In the genomic region with DNA sequence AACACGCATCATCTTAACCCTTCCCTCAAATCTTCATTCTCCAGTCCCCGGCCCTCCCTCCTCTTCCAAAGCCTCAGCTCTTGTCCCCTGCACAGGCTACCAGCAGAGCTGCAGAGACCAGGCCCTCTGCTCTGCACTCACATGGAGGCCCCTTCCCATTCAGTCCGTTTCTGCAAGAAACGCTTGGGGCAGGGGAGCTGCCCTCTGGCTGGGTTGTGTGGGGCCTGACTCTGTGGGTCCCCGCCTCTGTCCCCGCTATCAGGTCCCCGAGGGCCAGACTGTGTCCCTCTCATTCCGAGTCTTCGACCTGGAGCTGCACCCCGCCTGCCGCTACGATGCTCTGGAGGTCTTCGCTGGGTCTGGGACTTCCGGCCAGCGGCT, we compare ENCODE assay signal across 8 cellular contexts. TPM values are rescaled to one million over a fixed set of nuclear protein-coding genes. Genes with fewer than 3 reads are reported as not detected.
DNase-seq lines count a peak whose midpoint lies in the region; ATAC-seq and TF ChIP-seq lines count a peak whose summit lies in the region.

No MANE protein-coding gene starts in this region.

- H3K4me3 Mint-ChIP-seq in natural killer cell treated with Interleukin-12 subunit alpha and Interleukin-12 subunit beta and Interleukin-15 and Interleukin-18, amount 100 ng/mL, for 72 hours: peak overlapping the region; percentile 86

- no peaks in the 10 kb centered on the region for H3K36me3 ChIP-seq in MM.1S (replicated peaks; ENCODE audit: insufficient read depth, low read length)

- peak overlapping the region; percentile 63 for H2AFZ ChIP-seq in MM.1S (ENCODE audit: low read length)

- H3K4me1 Mint-ChIP-seq in natural killer cell treated with Interleukin-12 subunit alpha and Interleukin-12 subunit beta and Interleukin-15 and Interleukin-18, amount 100 ng/mL, for 72 hours (ENCODE audit: low read depth in 2 of 2): peaks cover 7 to 21% of the 10 kb centered on the region in 2 donors

- no peaks in the 10 kb centered on the region for H3K9me3 Mint-ChIP-seq in natural killer cell treated with Interleukin-12 subunit alpha and Interleukin-12 subunit beta and Interleukin-15 and Interleukin-18, amount 100 ng/mL, for 72 hours

- no peaks in the 10 kb centered on the region for H3K79me2 ChIP-seq in MM.1S (ENCODE audit: low read length)

- peak overlapping the region; percentile 99 for H3K4me2 ChIP-seq in MM.1S (ENCODE audit: low read depth, low read length)

- no peaks in the 10 kb centered on the region for H3K36me3 Mint-ChIP-seq in natural killer cell treated with Interleukin-12 subunit alpha and Interleukin-12 subunit beta and Interleukin-15 and Interleukin-18, amount 100 ng/mL, for 72 hours

- H3K27me3 ChIP-seq in MM.1S (replicated peaks; ENCODE audit: insufficient read depth, low read length): peaks cover 82% of the 10 kb centered on the region

- no peak for TF ChIP-seq POLR2A in GM18505 (IDR thresholded peaks at IDR 0.05; ENCODE audit: borderline replicate concordance, extremely low read depth, insufficient read depth, insufficient read length)

- no peak for TF ChIP-seq CTCF in MM.1S (IDR thresholded peaks at IDR 0.05; ENCODE audit: low read length)
- no peak for TF ChIP-seq CTCF in choroid plexus epithelial cell (conservative IDR thresholded peaks at IDR 0.05; ENCODE audit: low read depth, low read length)

- no peaks in the 10 kb centered on the region for H3F3A ChIP-seq in MM.1S (ENCODE audit: insufficient read depth, low read length)

- ATAC-seq in natural killer cell treated with Interleukin-12 subunit alpha and Interleukin-12 subunit beta and Interleukin-15 and Interleukin-18, amount 100 ng/mL, for 72 hours: no peak
- ATAC-seq in GM18505 (IDR thresholded peaks at IDR 0.05; ENCODE audit: unreplicated experiment) (no peak), HG03108 (IDR thresholded peaks at IDR 0.05; ENCODE audit: unreplicated experiment) (no peak)

- H3K27me3 Mint-ChIP-seq in natural killer cell treated with Interleukin-12 subunit alpha and Interleukin-12 subunit beta and Interleukin-15 and Interleukin-18, amount 100 ng/mL, for 72 hours: no peaks in the 10 kb centered on the region

- no peaks in the 10 kb centered on the region for H3K9me2 ChIP-seq in MM.1S (replicated peaks; ENCODE audit: insufficient read depth, low read length)

- no peak overlapping the region for H3K27ac ChIP-seq in MM.1S (ENCODE audit: low read length)

- DNase-seq in GM03348 (ENCODE audit: low spot score): peak; percentile 35
- DNase-seq in MM.1S: no peak
- DNase-seq in choroid plexus epithelial cell (ENCODE audit: low read depth): peak; percentile 34
- DNase-seq in natural killer cell treated with Interleukin-12 subunit alpha and Interleukin-12 subunit beta and Interleukin-15 and Interleukin-18, amount 100 ng/mL, for 72 hours (ENCODE audit: low spot score): no peak
- no peak for DNase-seq in NCI-H1105 (lab: John Stamatoyannopoulos, UW)
- no peak for DNase-seq in NCI-H2081 (lab: John Stamatoyannopoulos, UW)

- H3K4me1 ChIP-seq in MM.1S (ENCODE audit: low read length): no peaks in the 10 kb centered on the region; the same call in 1 of the 2 replicates

- peak overlapping the region; percentile 42; the same call in 1 of the 2 replicates for H3K4me3 ChIP-seq in MM.1S (ENCODE audit: low read length)
- peak overlapping the region; percentile 63 for H3K4me3 ChIP-seq in choroid plexus epithelial cell (ENCODE audit: low read depth, low read length)

- H3K9ac ChIP-seq in MM.1S (ENCODE audit: low read length): no peak overlapping the region

- H3K27ac Mint-ChIP-seq in natural killer cell treated with Interleukin-12 subunit alpha and Interleukin-12 subunit beta and Interleukin-15 and Interleukin-18, amount 100 ng/mL, for 72 hours: peak overlapping the region; percentile 63 to 77

- H4K20me1 ChIP-seq in MM.1S (ENCODE audit: insufficient read depth, low read length): no peaks in the 10 kb centered on the region

- no peaks in the 10 kb centered on the region for H3K9me3 ChIP-seq in MM.1S (replicated peaks; ENCODE audit: insufficient read depth, low read length)

RNA-seq across cellular contexts. Expression of gene PCOLCE, which starts 1.5 kb away (rescaled TPM):
- 1 to 10 TPM; 5.4 to 5.6 TPM for total RNA-seq in natural killer cell treated with Interleukin-12 subunit alpha and Interleukin-12 subunit beta and Interleukin-15 and Interleukin-18, amount 100 ng/mL, for 72 hours

RNA-seq across cellular contexts. Expression of gene MOSPD3, which starts 8.7 kb away (rescaled TPM):
- total RNA-seq in natural killer cell treated with Interleukin-12 subunit alpha and Interleukin-12 subunit beta and Interleukin-15 and Interleukin-18, amount 100 ng/mL, for 72 hours: 10 to 100 TPM; 17.6 to 19.2 TPM

RNA-seq across cellular contexts. Expression of gene FBXO24, which starts 17.6 kb away (rescaled TPM):
- under 1 TPM in 1 of 2 donors, not detected in 1; 0.21 TPM for total RNA-seq in natural killer cell treated with Interleukin-12 subunit alpha and Interleukin-12 subunit beta and Interleukin-15 and Interleukin-18, amount 100 ng/mL, for 72 hours

RNA-seq across cellular contexts. Expression of gene LRCH4, which starts 17.8 kb away (rescaled TPM):
- total RNA-seq in natural killer cell treated with Interleukin-12 subunit alpha and Interleukin-12 subunit beta and Interleukin-15 and Interleukin-18, amount 100 ng/mL, for 72 hours: 100 to 1,000 TPM; 125 to 150 TPM

RNA-seq across cellular contexts. Expression of gene SAP25, which starts 30.0 kb away (rescaled TPM):
- total RNA-seq in natural killer cell treated with Interleukin-12 subunit alpha and Interleukin-12 subunit beta and Interleukin-15 and Interleukin-18, amount 100 ng/mL, for 72 hours: 10 to 100 TPM; 10.1 to 25.2 TPM

Comparison
In these comparisons a context has a peak if more than half of its experiments do, and no peak if none do; other contexts are left out.
1. DNase-seq: peak in GM03348 (single experiment) and choroid plexus epithelial cell (single experiment); none in MM.1S (single experiment), natural killer cell treated with Interleukin-12 subunit alpha and Interleukin-12 subunit beta and Interleukin-15 and Interleukin-18, amount 100 ng/mL, for 72 hours (single experiment), NCI-H1105 (single experiment) and NCI-H2081 (0 of 2).